Comparison of ENCODE assay signal across 1 cellular context in the genomic region with DNA sequence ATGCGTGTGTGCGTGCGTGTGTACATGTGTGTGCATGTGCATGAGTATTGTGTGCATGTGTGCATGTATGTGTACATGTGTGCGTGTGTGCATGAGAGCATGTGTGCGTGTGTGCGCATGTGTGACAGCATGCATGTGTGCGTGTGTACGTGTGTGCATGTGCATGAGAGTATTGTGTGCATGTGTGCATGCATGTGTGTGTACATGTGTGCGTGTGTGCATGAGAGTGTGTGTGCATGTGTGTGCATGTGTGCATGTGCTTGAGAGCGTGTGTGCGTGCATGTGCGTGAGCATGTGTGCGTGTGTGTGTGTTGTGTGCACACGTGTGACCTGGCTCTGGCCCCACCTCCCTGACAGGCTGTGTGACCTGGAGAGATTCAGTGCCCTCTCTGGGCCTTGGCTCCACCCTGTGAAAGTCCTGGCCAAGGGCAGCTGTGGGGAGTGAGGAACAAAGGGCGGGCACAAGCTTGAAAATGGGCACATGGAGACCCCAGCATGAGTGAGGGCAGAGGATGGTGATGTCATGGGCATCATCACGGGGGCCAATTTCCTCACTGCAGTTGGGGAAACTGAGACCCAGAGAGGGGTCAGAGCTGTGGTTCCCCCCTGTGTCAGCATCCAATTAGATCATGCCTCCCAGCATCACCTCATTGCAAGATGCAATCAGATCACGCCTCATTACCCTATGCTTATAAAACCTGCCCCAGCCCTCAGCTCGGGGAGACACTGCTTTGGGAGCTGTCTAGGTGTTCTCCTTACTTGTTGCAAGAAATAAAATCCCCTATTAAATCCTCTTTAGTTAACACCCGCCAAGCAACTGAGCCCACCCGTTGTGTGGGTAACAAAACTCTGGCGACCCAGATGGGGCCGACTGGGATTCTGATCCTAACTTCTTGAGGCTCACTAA.
TF ChIP-seq lines count a peak whose summit lies in the region.

No MANE protein-coding gene starts in this region.

TF ChIP-seq in GM23338, 12 proteins besides CTCF, POLR2A, EP300 and RAD21 (continued from another document):
- no peak for TF ChIP-seq ZNF462 (CRISPR knock-in tag; IDR thresholded peaks at IDR 0.05)
- TF ChIP-seq JUNB (IDR thresholded peaks at IDR 0.05; ENCODE audit: unreplicated experiment), result no peak
- TF ChIP-seq ETS1 (IDR thresholded peaks at IDR 0.05), result no peak
- no peak for TF ChIP-seq ZNF114 (CRISPR knock-in tag; IDR thresholded peaks at IDR 0.05)
- no peak for TF ChIP-seq CREB1 (CRISPR knock-in tag; IDR thresholded peaks at IDR 0.05; ENCODE audit: low read depth)
- no peak for TF ChIP-seq POLR2AphosphoS5 (IDR thresholded peaks at IDR 0.05; ENCODE audit: low read depth)
- TF ChIP-seq, protein P1, sequence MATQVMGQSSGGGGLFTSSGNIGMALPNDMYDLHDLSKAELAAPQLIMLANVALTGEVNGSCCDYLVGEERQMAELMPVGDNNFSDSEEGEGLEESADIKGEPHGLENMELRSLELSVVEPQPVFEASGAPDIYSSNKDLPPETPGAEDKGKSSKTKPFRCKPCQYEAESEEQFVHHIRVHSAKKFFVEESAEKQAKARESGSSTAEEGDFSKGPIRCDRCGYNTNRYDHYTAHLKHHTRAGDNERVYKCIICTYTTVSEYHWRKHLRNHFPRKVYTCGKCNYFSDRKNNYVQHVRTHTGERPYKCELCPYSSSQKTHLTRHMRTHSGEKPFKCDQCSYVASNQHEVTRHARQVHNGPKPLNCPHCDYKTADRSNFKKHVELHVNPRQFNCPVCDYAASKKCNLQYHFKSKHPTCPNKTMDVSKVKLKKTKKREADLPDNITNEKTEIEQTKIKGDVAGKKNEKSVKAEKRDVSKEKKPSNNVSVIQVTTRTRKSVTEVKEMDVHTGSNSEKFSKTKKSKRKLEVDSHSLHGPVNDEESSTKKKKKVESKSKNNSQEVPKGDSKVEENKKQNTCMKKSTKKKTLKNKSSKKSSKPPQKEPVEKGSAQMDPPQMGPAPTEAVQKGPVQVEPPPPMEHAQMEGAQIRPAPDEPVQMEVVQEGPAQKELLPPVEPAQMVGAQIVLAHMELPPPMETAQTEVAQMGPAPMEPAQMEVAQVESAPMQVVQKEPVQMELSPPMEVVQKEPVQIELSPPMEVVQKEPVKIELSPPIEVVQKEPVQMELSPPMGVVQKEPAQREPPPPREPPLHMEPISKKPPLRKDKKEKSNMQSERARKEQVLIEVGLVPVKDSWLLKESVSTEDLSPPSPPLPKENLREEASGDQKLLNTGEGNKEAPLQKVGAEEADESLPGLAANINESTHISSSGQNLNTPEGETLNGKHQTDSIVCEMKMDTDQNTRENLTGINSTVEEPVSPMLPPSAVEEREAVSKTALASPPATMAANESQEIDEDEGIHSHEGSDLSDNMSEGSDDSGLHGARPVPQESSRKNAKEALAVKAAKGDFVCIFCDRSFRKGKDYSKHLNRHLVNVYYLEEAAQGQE (IDR thresholded peaks at IDR 0.05; ENCODE audit: unreplicated experiment), result no peak
